ENCODE assay signal across 10 cellular contexts in genomic region chr1:14968251-14968812, GRCh38.
A peak's percentile ranks its signal among the peaks of the same experiment; 100 is the strongest.
DNase-seq lines count a peak whose midpoint lies in the region; ATAC-seq lines count a peak whose summit lies in the region.
"Had no signal": no experiment of that assay in that cellular context is flagged by ENCODE, and none has a peak within 500 bp of the region (broad histone marks: within the 10 kb centered on the region; RNA-seq: fewer than 3 reads in every experiment).

No MANE protein-coding gene starts in this region.

- peak; percentile 77 for DNase-seq in Daoy (ENCODE audit: low read depth)
- peak; percentile 83 for DNase-seq in adipocyte (ENCODE audit: low read depth)
- DNase-seq in glomerular visceral epithelial cell (ENCODE audit: extremely low spot score): peak; percentile 84
- DNase-seq in posterior vena cava (ENCODE audit: low spot score): peak; percentile 92
- DNase-seq in Kasumi-1 (lab: John Stamatoyannopoulos, UW): no peak
- no peak for DNase-seq in activated CD4-positive, alpha-beta memory T cell treated with anti-CD3 and anti-CD28 coated beads, Interleukin-2, amount 10 ng/mL, durations not matched to agents 7 days and 5 days
- no peak for DNase-seq in iPS-NIHi7 (ENCODE audit: extremely low spot score)
- DNase-seq: activated B cell treated with CpG ODN at 0.5 μM for 24 hours had no signal

- CTCF ChIA-PET in activated CD4-positive, alpha-beta memory T cell treated with anti-CD3 and anti-CD28 coated beads, Interleukin-2, amount 10 ng/mL, durations not matched to agents 7 days and 5 days (lab: Charles Lee): no interaction called here

- H3K9ac ChIP-seq in adipocyte (ENCODE audit: low read length): peak overlapping the region; percentile 58

- H3K27me3 Mint-ChIP-seq in activated CD4-positive, alpha-beta memory T cell treated with anti-CD3 and anti-CD28 coated beads, Interleukin-2, amount 10 ng/mL, durations not matched to agents 7 days and 5 days: peaks cover 2% of the 10 kb centered on the region

- no peak for ATAC-seq in GM21390 (IDR thresholded peaks at IDR 0.05; ENCODE audit: unreplicated experiment)

- intact Hi-C loops in posterior vena cava (cut with DNase I): no loop called here

- H3K27me3 ChIP-seq in adipocyte (replicated peaks; ENCODE audit: control insufficient read depth, insufficient read depth, low read length): no peaks in the 10 kb centered on the region
- H3K27me3 ChIP-seq: tibial nerve had no signal

- H3K4me3 Mint-ChIP-seq in activated CD4-positive, alpha-beta memory T cell treated with anti-CD3 and anti-CD28 coated beads, Interleukin-2, amount 10 ng/mL, durations not matched to agents 7 days and 5 days: no peak overlapping the region
- H3K4me3 Mint-ChIP-seq: activated B cell treated with CpG ODN at 0.5 μM for 24 hours had no signal

- H3K4me1 Mint-ChIP-seq in activated CD4-positive, alpha-beta memory T cell treated with anti-CD3 and anti-CD28 coated beads, Interleukin-2, amount 10 ng/mL, durations not matched to agents 7 days and 5 days: peaks cover 17% of the 10 kb centered on the region
- H3K4me1 Mint-ChIP-seq: activated B cell treated with CpG ODN at 0.5 μM for 24 hours had no signal

- no peaks in the 10 kb centered on the region for H3K9me3 ChIP-seq in adipocyte (ENCODE audit: control insufficient read depth, low read length)

- H3K36me3 Mint-ChIP-seq in activated CD4-positive, alpha-beta memory T cell treated with anti-CD3 and anti-CD28 coated beads, Interleukin-2, amount 10 ng/mL, durations not matched to agents 7 days and 5 days (ENCODE audit: low read depth): no peaks in the 10 kb centered on the region

- H3K36me3 ChIP-seq in adipocyte (ENCODE audit: control insufficient read depth, insufficient read depth, low read length, severe bottlenecking): peaks cover 13% of the 10 kb centered on the region
- H3K36me3 ChIP-seq: tibial nerve had no signal

- no peak overlapping the region for H3K27ac Mint-ChIP-seq in activated CD4-positive, alpha-beta memory T cell treated with anti-CD3 and anti-CD28 coated beads, Interleukin-2, amount 10 ng/mL, durations not matched to agents 7 days and 5 days
- H3K27ac Mint-ChIP-seq: activated B cell treated with CpG ODN at 0.5 μM for 24 hours had no signal

- H3K9me3 Mint-ChIP-seq in activated CD4-positive, alpha-beta memory T cell treated with anti-CD3 and anti-CD28 coated beads, Interleukin-2, amount 10 ng/mL, durations not matched to agents 7 days and 5 days: no peaks in the 10 kb centered on the region
- H3K9me3 Mint-ChIP-seq: activated B cell treated with CpG ODN at 0.5 μM for 24 hours had no signal

- H3K4me1 ChIP-seq in adipocyte (ENCODE audit: control insufficient read depth, insufficient read depth, low read length): peaks cover 31% of the 10 kb centered on the region

- H3K4me3 ChIP-seq in adipocyte (ENCODE audit: low read length): peak overlapping the region; percentile 33
- H3K4me3 ChIP-seq: tibial nerve had no signal

- POLR2A ChIA-PET in activated CD4-positive, alpha-beta memory T cell treated with anti-CD3 and anti-CD28 coated beads, Interleukin-2, amount 10 ng/mL, durations not matched to agents 7 days and 5 days (lab: Charles Lee): interaction anchor here (0.8 kb wide), 1 partner anchor 13 kb away, joined by 3 read pairs; no protein-coding TSS in a partner anchor

Comparison
In these comparisons a context has a peak if more than half of its experiments do, and no peak if none do; other contexts are left out.
1. DNase-seq: peak in Daoy (single experiment), adipocyte (single experiment), glomerular visceral epithelial cell (single experiment) and posterior vena cava (single experiment); none in Kasumi-1 (0 of 2), activated CD4-positive, alpha-beta memory T cell treated with anti-CD3 and anti-CD28 coated beads, Interleukin-2, amount 10 ng/mL, durations not matched to agents 7 days and 5 days (single experiment) and iPS-NIHi7 (single experiment).